1 cellular context compared by ENCODE assay signal in genomic region chr12:57754411-57755193, GRCh38.
TF ChIP-seq lines count a peak whose summit lies in the region.

MARCHF9 (plus strand) TSS chr12:57755103; CDS start chr12:57755529, 426 bp downstream.

TF ChIP-seq in HepG2, 621 proteins besides CTCF, POLR2A, EP300 and RAD21 (continued from another document and continues in another):
- TF ChIP-seq ZNF318 (CRISPR knock-in tag; IDR thresholded peaks at IDR 0.05) = peak; percentile 91
- TF ChIP-seq PRDM10 (CRISPR knock-in tag; IDR thresholded peaks at IDR 0.05; ENCODE audit: low read depth) = no peak
- TF ChIP-seq ZNF609 (CRISPR knock-in tag; IDR thresholded peaks at IDR 0.05; ENCODE audit: borderline replicate concordance) = peak; percentile 34; the same call in 1 of the 2 replicates
- TF ChIP-seq HMGXB4 (CRISPR knock-in tag; IDR thresholded peaks at IDR 0.05; ENCODE audit: borderline replicate concordance in 1 of 2, low read depth in 1 of 2) = 0 out of 4 replicates have a peak, but pooled peaks of 1 of the 2 experiments have one; percentile 48
- TF ChIP-seq ZKSCAN5 (CRISPR knock-in tag; IDR thresholded peaks at IDR 0.05) = 0 out of 2 replicates have a peak, but pooled peaks have one; percentile 68
- TF ChIP-seq DR1 (CRISPR knock-in tag; IDR thresholded peaks at IDR 0.05) = no peak
- no peak for TF ChIP-seq ZFP90 (CRISPR knock-in tag; IDR thresholded peaks at IDR 0.05; ENCODE audit: borderline replicate concordance)
- no peak for TF ChIP-seq ZNF101 (CRISPR knock-in tag; IDR thresholded peaks at IDR 0.05; ENCODE audit: borderline replicate concordance, low read depth)
- peak; percentile 57 for TF ChIP-seq GABPB1 (CRISPR knock-in tag; IDR thresholded peaks at IDR 0.05)
- TF ChIP-seq SAFB2 (CRISPR knock-in tag; IDR thresholded peaks at IDR 0.05; ENCODE audit: borderline replicate concordance, low read depth) = no peak
- TF ChIP-seq GLMP (CRISPR knock-in tag; IDR thresholded peaks at IDR 0.05; ENCODE audit: borderline replicate concordance) = no peak
- TF ChIP-seq KIAA2018 (CRISPR knock-in tag; IDR thresholded peaks at IDR 0.05; ENCODE audit: borderline replicate concordance) = no peak
- TF ChIP-seq E2F5 (CRISPR knock-in tag; conservative IDR thresholded peaks at IDR 0.05) = no peak
- TF ChIP-seq LBX2 (CRISPR knock-in tag; IDR thresholded peaks at IDR 0.05; ENCODE audit: borderline replicate concordance) = no peak
